30 cellular contexts compared by ENCODE assay signal in genomic region chr2:129796801-129797488, GRCh38.
"Had no signal": no experiment of that assay in that cellular context is flagged by ENCODE, and none has a peak within 500 bp of the region (broad histone marks: within the 10 kb centered on the region; RNA-seq: fewer than 3 reads in every experiment).

No MANE protein-coding gene starts in this region.

- H3K9me3 ChIP-seq: gastrocnemius medialis had no signal

- H3K36me3 ChIP-seq: brain microvascular endothelial cell, gastrocnemius medialis had no signal

- H3K27me3 Mint-ChIP-seq: activated CD8-positive, alpha-beta T cell treated with anti-CD3 and anti-CD28 coated beads for 36 hours; activated naive CD8-positive, alpha-beta T cell had no signal

- H3K4me1 ChIP-seq: gastrocnemius medialis had no signal

- H3K4me3 Mint-ChIP-seq: activated CD8-positive, alpha-beta T cell treated with anti-CD3 and anti-CD28 coated beads for 36 hours; activated naive CD8-positive, alpha-beta T cell; activated T-cell treated with anti-CD3 and anti-CD28 coated beads, Interleukin-2, amount 50 U/mL, for 4 hours; activated T-helper 17 cell treated with anti-CD3 and anti-CD28 coated beads, Interleukin-2, amount 50 U/mL, for 72 hours; T-helper 17 cell; T-helper 2 cell treated with Interferon-gamma antibody and Interleukin-4, amounts not matched to agents 5 μg/mL and 100 μg/mL, for 36 hours; WTC11 had no signal

- H3K4me1 Mint-ChIP-seq: activated T-helper 17 cell treated with anti-CD3 and anti-CD28 coated beads, Interleukin-2, amount 50 U/mL, for 72 hours; T-helper 17 cell had no signal

- H3K9me3 Mint-ChIP-seq: activated CD8-positive, alpha-beta T cell treated with anti-CD3 and anti-CD28 coated beads for 36 hours; activated T-cell treated with anti-CD3 and anti-CD28 coated beads, Interleukin-2, amount 50 U/mL, for 4 hours; activated T-helper 17 cell treated with anti-CD3 and anti-CD28 coated beads, Interleukin-2, amount 50 U/mL, for 72 hours; T-helper 2 cell treated with Interferon-gamma antibody and Interleukin-4, amounts not matched to agents 5 μg/mL and 100 μg/mL, for 36 hours had no signal

- H3K27me3 ChIP-seq: brain microvascular endothelial cell, gastrocnemius medialis had no signal

- H3K4me3 ChIP-seq: gastrocnemius medialis had no signal

- DNase-seq: activated CD4-positive, alpha-beta T cell treated with anti-CD3 and anti-CD28 coated beads for 1 hour; activated CD4-positive, alpha-beta T cell treated with anti-CD3 and anti-CD28 coated beads for 4 hours; activated CD4-positive, alpha-beta T cell treated with anti-CD3 and anti-CD28 coated beads, Interleukin-2, amount 50 U/mL, for 1 hour; activated CD4-positive, alpha-beta T cell treated with anti-CD3 and anti-CD28 coated beads, Interleukin-2, amount 50 U/mL, for 48 hours; activated CD8-positive, alpha-beta memory T cell treated with anti-CD3 and anti-CD28 coated beads for 24 hours; activated CD8-positive, alpha-beta T cell treated with anti-CD3 and anti-CD28 coated beads for 36 hours; activated effector memory CD4-positive, alpha-beta T cell treated with Interleukin-2 at 50 U/mL for 16 hours; activated gamma-delta T cell treated with Interleukin-2 at 50 U/mL for 16 hours; activated naive CD4-positive, alpha-beta T cell treated with anti-CD3 and anti-CD28 coated beads, Interleukin-2, amount 50 U/mL, for 16 hours; activated naive CD4-positive, alpha-beta T cell treated with Interleukin-2 at 50 U/mL for 16 hours; activated T-cell treated with anti-CD3 and anti-CD28 coated beads, Interleukin-2, amount 50 U/mL, for 4 hours; amniotic stem cell; anterior cingulate cortex; brain microvascular endothelial cell; effector CD8-positive, alpha-beta T cell; foreskin fibroblast; gastrocnemius medialis; glutamatergic neuron; T-helper 1 cell; T-helper 17 cell; T1000 had no signal

- H3K36me3 Mint-ChIP-seq: activated naive CD8-positive, alpha-beta T cell; WTC11 had no signal

- FAIRE-seq: astrocyte, bronchial epithelial cell, colon had no signal

- ATAC-seq: activated CD8-positive, alpha-beta T cell treated with anti-CD3 and anti-CD28 coated beads for 36 hours; activated T-cell treated with anti-CD3 and anti-CD28 coated beads, Interleukin-2, amount 50 U/mL, for 4 hours; activated T-helper 17 cell treated with anti-CD3 and anti-CD28 coated beads, Interleukin-2, amount 50 U/mL, for 72 hours; esophagus mucosa; gastrocnemius medialis; T-helper 17 cell; WTC11 had no signal

- H3K27ac ChIP-seq: brain microvascular endothelial cell, gastrocnemius medialis, VCaP had no signal

- H3K27ac Mint-ChIP-seq: activated CD8-positive, alpha-beta T cell treated with anti-CD3 and anti-CD28 coated beads for 36 hours; activated naive CD8-positive, alpha-beta T cell; activated T-helper 17 cell treated with anti-CD3 and anti-CD28 coated beads, Interleukin-2, amount 50 U/mL, for 72 hours; T-helper 17 cell; T-helper 2 cell treated with Interferon-gamma antibody and Interleukin-4, amounts not matched to agents 5 μg/mL and 100 μg/mL, for 36 hours; WTC11 had no signal
